ENCODE assay signal across 13 cellular contexts in genomic region chr13:114106991-114107685, GRCh38. TPM values are rescaled to one million over a fixed set of nuclear protein-coding genes. Genes with fewer than 3 reads are reported as not detected.
DNase-seq lines count a peak whose midpoint lies in the region; ATAC-seq, FAIRE-seq and TF ChIP-seq lines count a peak whose summit lies in the region.
"Had no signal": no experiment of that assay in that cellular context is flagged by ENCODE, and none has a peak within 500 bp of the region (broad histone marks: within the 10 kb centered on the region; RNA-seq: fewer than 3 reads in every experiment).

No MANE protein-coding gene starts in this region.

- H3K4me3 ChIP-seq in ACC112 (ENCODE audit: low read depth, low read length) (no peak overlapping the region), endothelial cell of umbilical vein (replicated peaks in 1 of 3; ENCODE audit: insufficient read depth in 1 of 3, low read depth in 1 of 3, low read length in 3 of 3) (no peak overlapping the region)

- peaks cover 34% of the 10 kb centered on the region for H3K4me1 ChIP-seq in ACC112 (ENCODE audit: control insufficient read depth, insufficient read depth, low read length, unreplicated experiment)
- peaks cover 26% of the 10 kb centered on the region for H3K4me1 ChIP-seq in endothelial cell of umbilical vein (ENCODE audit: control insufficient read depth, extremely low read depth, insufficient read depth, low read length)

- no peaks in the 10 kb centered on the region for H3K9me3 Mint-ChIP-seq in natural killer cell
- H3K9me3 Mint-ChIP-seq: IgD-negative memory B cell had no signal

- H3K79me2 ChIP-seq in ACC112 (ENCODE audit: control insufficient read depth, insufficient read depth, low read length, unreplicated experiment) (peaks cover 90% of the 10 kb centered on the region), endothelial cell of umbilical vein (ENCODE audit: control insufficient read depth, insufficient read depth, low read length) (peaks cover 94% of the 10 kb centered on the region)

- peak; percentile 4 for FAIRE-seq in endothelial cell of umbilical vein (lab: Jason Lieb, UNC)
- FAIRE-seq: H54 had no signal

- H3K4me3 Mint-ChIP-seq in natural killer cell: peak overlapping the region; percentile 65

- H2AFZ ChIP-seq in ACC112 (ENCODE audit: low read length, unreplicated experiment): no peak overlapping the region
- H2AFZ ChIP-seq in endothelial cell of umbilical vein (ENCODE audit: low read depth, low read length): no peak overlapping the region

- no peaks in the 10 kb centered on the region for H3K36me3 ChIP-seq in ACC112 (ENCODE audit: insufficient read depth, low read length)
- H3K36me3 ChIP-seq in endothelial cell of umbilical vein (ENCODE audit: control insufficient read depth in 2 of 2, extremely low read depth in 1 of 2, insufficient read depth in 2 of 2, low read length in 2 of 2): peaks cover 0 to 9% of the 10 kb centered on the region in 2 experiments

- no peaks in the 10 kb centered on the region for H3K9me3 ChIP-seq in endothelial cell of umbilical vein (replicated peaks; ENCODE audit: control insufficient read depth, insufficient read depth, low read length)

- H3K4me1 Mint-ChIP-seq in natural killer cell: peaks cover 71 to 85% of the 10 kb centered on the region in 2 donors

- H3K27ac ChIP-seq in ACC112 (ENCODE audit: low read depth, low read length) (peak overlapping the region; percentile 54), endothelial cell of umbilical vein (ENCODE audit: insufficient read depth, low read depth, low read length) (peak overlapping the region; percentile 43)
- H3K27ac ChIP-seq: C4-2B had no signal

- no peaks in the 10 kb centered on the region for H3K27me3 ChIP-seq in ACC112 (ENCODE audit: insufficient read depth, low read length)
- H3K27me3 ChIP-seq in endothelial cell of umbilical vein (ENCODE audit: control insufficient read depth in 2 of 2, insufficient read depth in 2 of 2, low read length in 2 of 2): no peaks in the 10 kb centered on the region

- no peaks in the 10 kb centered on the region for H3K27me3 Mint-ChIP-seq in natural killer cell (ENCODE audit: low read depth in 2 of 2)
- H3K27me3 Mint-ChIP-seq: IgD-negative memory B cell had no signal

- no peaks in the 10 kb centered on the region for H4K20me1 ChIP-seq in endothelial cell of umbilical vein (replicated peaks; ENCODE audit: control insufficient read depth, extremely low read depth, insufficient read depth, low read length)

- peak; percentile 46 for DNase-seq in LHCN-M2 (ENCODE audit: low read depth)
- no peak for DNase-seq in endothelial cell of umbilical vein (ENCODE audit: low read depth, low spot score)
- peak; percentile 13 for DNase-seq in natural killer cell
- no peak for DNase-seq in NOMO-1 treated with DMSO at 0.1 percent for 48 hours (lab: John Stamatoyannopoulos, UW; ENCODE audit: unreplicated experiment)
- no peak for DNase-seq in NCI-H510A treated with DMSO at 0.1 percent for 48 hours (lab: John Stamatoyannopoulos, UW)
- no peak for DNase-seq in H4 (ENCODE audit: low spot score)
- DNase-seq in dedifferentiated amniotic fluid mesenchymal stem cell (ENCODE audit: extremely low spot score): no peak
- DNase-seq: erythroblast, NCI-H2171 treated with DMSO at 0.1 percent for 48 hours had no signal

- H3K9ac ChIP-seq in endothelial cell of umbilical vein (replicated peaks; ENCODE audit: extremely low read depth, insufficient read depth, low read length): no peak overlapping the region

- dilution Hi-C loops in endothelial cell of umbilical vein (cut with MboI; ENCODE audit: extremely low pct_ligation_motif_present, low sequenced_read_pairs): no loop called here

- TF ChIP-seq CTCF in endothelial cell of umbilical vein (IDR thresholded peaks at IDR 0.05; ENCODE audit: extremely low read depth in 1 of 2, insufficient read depth in 1 of 2, low read depth in 1 of 2, low read length in 2 of 2) (no peak), natural killer cell (IDR thresholded peaks at IDR 0.05) (no peak)

- POLR2A ChIA-PET in endothelial cell of umbilical vein (lab: Charles Lee): no interaction called here

- peak overlapping the region; percentile 95 to 100 for H3K27ac Mint-ChIP-seq in natural killer cell

- CTCF ChIA-PET in endothelial cell of umbilical vein (lab: Charles Lee): interaction anchor here (1.5 kb wide), 1 partner anchor 8 kb away, joined by 7 read pairs; no protein-coding TSS in a partner anchor

- H3K9me1 ChIP-seq in endothelial cell of umbilical vein (replicated peaks; ENCODE audit: control insufficient read depth, extremely low read depth, insufficient read depth, low read length): no peaks in the 10 kb centered on the region

- BruUV-seq in endothelial cell of umbilical vein (replicated peaks; lab: Mats Ljungman, UMichigan): no TSS peak

- intact Hi-C loops in endothelial cell of umbilical vein (cut with micrococcal nuclease) (no loop called here), natural killer cell (cut with micrococcal nuclease) (loop anchor here (5.0 kb wide), 1 partner anchor 35 kb away; no protein-coding TSS in a partner anchor)

- H3K4me2 ChIP-seq in endothelial cell of umbilical vein (ENCODE audit: insufficient read depth, low read length): no peak overlapping the region

- TF ChIP-seq POLR2A in endothelial cell of umbilical vein (IDR thresholded peaks at IDR 0.05; ENCODE audit: low read depth, low read length): no peak

- no peak for ATAC-seq in natural killer cell

- H3K36me3 Mint-ChIP-seq in natural killer cell: no peaks in the 10 kb centered on the region
- H3K36me3 Mint-ChIP-seq: IgD-negative memory B cell had no signal

TF ChIP-seq in endothelial cell of umbilical vein, 7 proteins besides CTCF, POLR2A, EP300 and RAD21:
- TF ChIP-seq MAX (IDR thresholded peaks at IDR 0.05; ENCODE audit: insufficient read depth, insufficient read length) (no peak), POLR2AphosphoS5 (IDR thresholded peaks at IDR 0.05; ENCODE audit: insufficient read depth, low read depth, low read length) (no peak), MYC (IDR thresholded peaks at IDR 0.05; ENCODE audit: low read depth, low read length) (no peak), JUN (IDR thresholded peaks at IDR 0.05; ENCODE audit: borderline replicate concordance, insufficient read depth, insufficient read length, low read depth) (no peak), GATA2 (IDR thresholded peaks at IDR 0.05; ENCODE audit: insufficient read depth, insufficient read length, low read depth, low read length) (no peak), FOS (IDR thresholded peaks at IDR 0.05; ENCODE audit: borderline replicate concordance, insufficient read depth, low read length) (no peak), EZH2 (IDR thresholded peaks at IDR 0.05; ENCODE audit: borderline replicate concordance, low read depth, low read length, severe bottlenecking) (no peak)

RNA-seq across cellular contexts. Expression of gene RASA3, which starts 25.3 kb away (rescaled TPM):
- total RNA-seq in LHCN-M2 (2014; rRNA removed): 58.6 and 60.4 TPM in 2 replicates
- polyA plus RNA-seq in LHCN-M2 (2012): 33.3 TPM
- total RNA-seq in endothelial cell of umbilical vein: 51.2 and 53.8 TPM in 2 replicates
- 22.5 and 26.5 TPM in 2 replicates for polyA plus RNA-seq in endothelial cell of umbilical vein
- polyA plus RNA-seq in endothelial cell of umbilical vein (2011; cell fraction: cytosol; rRNA removed): 35.6 and 36.3 TPM in 2 replicates
- polyA plus RNA-seq in endothelial cell of umbilical vein (2011; cell fraction: nucleus; rRNA removed): 51.2 and 56.7 TPM in 2 replicates
- 41.1 and 42.8 TPM in 2 replicates for polyA plus RNA-seq in endothelial cell of umbilical vein (2012)
- 34.5 and 39.0 TPM in 2 replicates for polyA minus RNA-seq in endothelial cell of umbilical vein
- polyA minus RNA-seq in endothelial cell of umbilical vein (2011; cell fraction: cytosol; rRNA and poly(A)+ RNA removed): 5.5 TPM
- 20.8 and 28.6 TPM in 2 replicates for polyA minus RNA-seq in endothelial cell of umbilical vein (2011; cell fraction: nucleus; rRNA and poly(A)+ RNA removed)
- 100 to 1,000 TPM; 252 to 277 (median 274) TPM for total RNA-seq in natural killer cell
- 6.3 and 7.1 TPM in 2 replicates for total RNA-seq in H4 (2014; rRNA removed; shearing (Covaris generic))

Comparison
In these comparisons a context has a peak if more than half of its experiments do, and no peak if none do; other contexts are left out.
1. DNase-seq: peak in LHCN-M2 (single experiment) and natural killer cell (single experiment); none in endothelial cell of umbilical vein (single experiment), NOMO-1 treated with DMSO at 0.1 percent for 48 hours (single experiment), NCI-H510A treated with DMSO at 0.1 percent for 48 hours (single experiment), H4 (single experiment) and dedifferentiated amniotic fluid mesenchymal stem cell (single experiment).